ENCODE assay signal across 9 cellular contexts in the genomic region with DNA sequence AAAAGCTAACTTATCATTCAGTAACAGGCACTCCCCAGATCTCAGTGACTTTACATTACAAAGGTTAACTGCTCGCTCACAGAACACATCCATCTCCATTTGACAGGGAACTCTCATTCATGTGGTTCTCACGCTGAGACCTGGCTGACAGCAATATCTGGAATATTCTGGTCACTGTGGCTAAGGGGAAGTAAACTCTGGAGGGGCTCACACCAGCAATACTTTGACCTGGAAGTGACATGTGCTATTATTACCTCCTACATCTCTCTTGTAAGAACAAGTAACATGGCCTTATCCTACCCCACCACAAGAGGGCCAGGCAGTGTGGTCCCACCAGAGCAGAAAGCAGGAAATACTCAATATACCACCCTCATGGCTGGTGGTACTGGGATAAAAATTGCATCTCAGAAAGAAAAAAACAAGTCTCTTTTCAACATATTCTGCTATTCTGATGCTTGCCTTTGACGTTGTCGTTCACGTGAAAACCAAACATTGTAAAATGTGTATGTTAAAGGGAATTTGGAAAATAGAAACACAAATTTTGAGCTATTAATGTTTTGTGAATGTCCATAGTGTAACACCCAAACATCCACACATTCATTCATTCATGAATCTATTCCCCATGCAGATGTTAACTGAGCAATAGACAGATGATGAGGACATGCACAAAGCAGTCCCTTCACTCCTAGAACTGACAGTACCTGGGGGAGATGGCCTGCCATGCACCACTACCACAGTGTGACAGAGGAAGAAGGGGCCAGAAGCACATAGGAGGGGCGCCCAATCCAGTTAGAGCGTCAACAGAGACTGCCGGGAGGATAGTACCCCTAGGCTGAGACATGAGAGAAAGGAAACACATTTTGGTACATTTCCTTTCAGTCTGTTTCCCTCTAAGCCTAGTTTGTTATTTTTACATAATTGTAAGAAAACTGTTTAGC.
DNase-seq lines count a peak whose midpoint lies in the region; ATAC-seq and TF ChIP-seq lines count a peak whose summit lies in the region.
"Had no signal": no experiment of that assay in that cellular context is flagged by ENCODE, and none has a peak within 500 bp of the region (broad histone marks: within the 10 kb centered on the region; RNA-seq: fewer than 3 reads in every experiment).

No MANE protein-coding gene starts in this region.

- H3K36me3 ChIP-seq in esophagus squamous epithelium, result no peaks in the 10 kb centered on the region

- H3K4me3 ChIP-seq in AG10803 (ENCODE audit: low read length), result no peak overlapping the region
- H3K4me3 ChIP-seq in esophagus squamous epithelium, result no peak overlapping the region
- no peak overlapping the region for H3K4me3 ChIP-seq in retinal pigment epithelial cell (ENCODE audit: low read length)

- 40 to 43% methylated on average over 8 of the region's 8 CpGs for WGBS in esophagus squamous epithelium, 2 donors

- TF ChIP-seq CTCF in AG10803 (conservative IDR thresholded peaks at IDR 0.05; ENCODE audit: low read length) (peak; percentile 55), esophagus squamous epithelium (IDR thresholded peaks at IDR 0.05) (peak in 5 of 6 experiments; percentile 10 to 40 (median 21)), retinal pigment epithelial cell (conservative IDR thresholded peaks at IDR 0.05; ENCODE audit: low read depth, low read length) (peak; percentile 89)
- TF ChIP-seq CTCF in activated CD8-positive, alpha-beta T cell treated with anti-CD3 and anti-CD28 coated beads for 36 hours (IDR thresholded peaks at IDR 0.05), result peak; percentile 70

- H3K9me3 Mint-ChIP-seq in activated CD8-positive, alpha-beta T cell treated with anti-CD3 and anti-CD28 coated beads for 36 hours, result no peaks in the 10 kb centered on the region

- CTCF ChIA-PET in activated CD8-positive, alpha-beta T cell treated with anti-CD3 and anti-CD28 coated beads for 36 hours (lab: Charles Lee), result interaction anchor here (0.7 to 3.1 kb wide), 28 partner anchors 10 to 821 kb away, joined by 3 to 16 read pairs (median 4); no protein-coding TSS in a partner anchor

- POLR2A ChIA-PET in activated CD8-positive, alpha-beta T cell treated with anti-CD3 and anti-CD28 coated beads for 36 hours (lab: Charles Lee), result interaction anchor here (0.7 kb wide), 1 partner anchor 166 kb away, joined by 3 read pairs; a partner anchor contains a TSS

- ATAC-seq in GM18502 (IDR thresholded peaks at IDR 0.05; ENCODE audit: poor library complexity, unreplicated experiment), result peak; percentile 96
- ATAC-seq in HG03103 (IDR thresholded peaks at IDR 0.05; ENCODE audit: low read depth, unreplicated experiment), result peak; percentile 75
- ATAC-seq in activated CD8-positive, alpha-beta T cell treated with anti-CD3 and anti-CD28 coated beads for 36 hours, result peak; percentile 97

- H3K36me3 Mint-ChIP-seq in activated CD8-positive, alpha-beta T cell treated with anti-CD3 and anti-CD28 coated beads for 36 hours (ENCODE audit: low read depth), result no peaks in the 10 kb centered on the region
- H3K36me3 Mint-ChIP-seq: IgD-negative memory B cell had no signal

- TF ChIP-seq POLR2A in esophagus squamous epithelium (IDR thresholded peaks at IDR 0.05), result no peak

- peaks cover 16% of the 10 kb centered on the region for H3K4me1 Mint-ChIP-seq in activated CD8-positive, alpha-beta T cell treated with anti-CD3 and anti-CD28 coated beads for 36 hours (ENCODE audit: low read depth)

- peak overlapping the region; percentile 52 for H3K27ac Mint-ChIP-seq in activated CD8-positive, alpha-beta T cell treated with anti-CD3 and anti-CD28 coated beads for 36 hours

- DNase-seq in AG10803 (ENCODE audit: low read depth) (peak; percentile 12), NCI-H748 (lab: John Stamatoyannopoulos, UW; ENCODE audit: unreplicated experiment) (peak; percentile 83), esophagus squamous epithelium (lab: John Stamatoyannopoulos, UW) (no peak), retinal pigment epithelial cell (ENCODE audit: low read depth) (peak; percentile 14), kidney glomerular epithelial cell (lab: John Stamatoyannopoulos, UW) (no peak)
- peak; percentile 80 for DNase-seq in activated CD8-positive, alpha-beta T cell treated with anti-CD3 and anti-CD28 coated beads for 36 hours

- no peak overlapping the region for H3K4me3 Mint-ChIP-seq in activated CD8-positive, alpha-beta T cell treated with anti-CD3 and anti-CD28 coated beads for 36 hours

- H3K4me1 ChIP-seq in esophagus squamous epithelium, result no peaks in the 10 kb centered on the region

- intact Hi-C loops in activated CD8-positive, alpha-beta T cell treated with anti-CD3 and anti-CD28 coated beads for 36 hours (cut with micrococcal nuclease), result loop anchor here (5.0 to 10.0 kb wide), 2 partner anchors 90 to 163 kb away; a partner anchor contains a TSS
- intact Hi-C loops in esophagus squamous epithelium (cut with DNase I), result no loop called here

- peaks cover 3% of the 10 kb centered on the region for H3K27me3 Mint-ChIP-seq in activated CD8-positive, alpha-beta T cell treated with anti-CD3 and anti-CD28 coated beads for 36 hours

- H3K27ac ChIP-seq in esophagus squamous epithelium, result no peak overlapping the region

- peaks cover 0 to 20% (median 0%) of the 10 kb centered on the region in 4 donors for H3K27me3 ChIP-seq in esophagus squamous epithelium

- no peaks in the 10 kb centered on the region for H3K9me3 ChIP-seq in esophagus squamous epithelium

Comparison
In these comparisons a context has a peak if more than half of its experiments do, and no peak if none do; other contexts are left out.
1. DNase-seq: peak in AG10803 (single experiment), NCI-H748 (single experiment), activated CD8-positive, alpha-beta T cell treated with anti-CD3 and anti-CD28 coated beads for 36 hours (single experiment) and retinal pigment epithelial cell (single experiment); none in esophagus squamous epithelium (single experiment) and kidney glomerular epithelial cell (single experiment).
2. CTCF ChIP-seq: peak in every context shown above with its lines; median percentile 89 in retinal pigment epithelial cell; 70 in activated CD8-positive, alpha-beta T cell treated with anti-CD3 and anti-CD28 coated beads for 36 hours; 55 in AG10803; 21 in esophagus squamous epithelium.
3. Peak in every context shown above with its lines, with median percentiles within 50 percentile points of each other: ATAC-seq.